Comparison of ENCODE assay signal across 13 cellular contexts in genomic region chr19:14514215-14514871, GRCh38. TPM values are rescaled to one million over a fixed set of nuclear protein-coding genes. Genes with fewer than 3 reads are reported as not detected.
DNase-seq lines count a peak whose midpoint lies in the region; ATAC-seq, FAIRE-seq and TF ChIP-seq lines count a peak whose summit lies in the region.
"Had no signal": no experiment of that assay in that cellular context is flagged by ENCODE, and none has a peak within 500 bp of the region (broad histone marks: within the 10 kb centered on the region; RNA-seq: fewer than 3 reads in every experiment).

No MANE protein-coding gene starts in this region.

- H3K9me3 ChIP-seq in SK-N-MC (ENCODE audit: low read depth, low read length), result no peaks in the 10 kb centered on the region
- no peaks in the 10 kb centered on the region for H3K9me3 ChIP-seq in endothelial cell of umbilical vein (replicated peaks; ENCODE audit: control insufficient read depth, insufficient read depth, low read length)
- no peaks in the 10 kb centered on the region for H3K9me3 ChIP-seq in neural progenitor cell (ENCODE audit: low read depth)

- H3K27ac ChIP-seq in SK-N-MC, result peak overlapping the region; percentile 60; the same call in 1 of the 2 replicates
- H3K27ac ChIP-seq in endothelial cell of umbilical vein (ENCODE audit: insufficient read depth, low read depth, low read length), result no peak overlapping the region
- no peak overlapping the region for H3K27ac ChIP-seq in neural progenitor cell

- no peak overlapping the region for H3K9ac ChIP-seq in SK-N-MC (ENCODE audit: insufficient read length)
- H3K9ac ChIP-seq in endothelial cell of umbilical vein (replicated peaks; ENCODE audit: extremely low read depth, insufficient read depth, low read length), result no peak overlapping the region
- H3K9ac ChIP-seq in neural progenitor cell, result no peak overlapping the region

- dilution Hi-C loops in endothelial cell of umbilical vein (cut with MboI; ENCODE audit: extremely low pct_ligation_motif_present, low sequenced_read_pairs), result no loop called here

- no peak for ATAC-seq in left colon
- ATAC-seq: Panc1 had no signal

- H3K4me3 Mint-ChIP-seq in Calu3 (ENCODE audit: low read depth, unreplicated experiment) (peak overlapping the region; percentile 81), neural progenitor cell (peak overlapping the region; percentile 49)

- CTCF ChIA-PET in Calu3 (lab: Charles Lee), result no interaction called here
- CTCF ChIA-PET in endothelial cell of umbilical vein (lab: Charles Lee), result interaction anchor here (1.1 kb wide), 1 partner anchor 9 kb away, joined by 5 read pairs; no protein-coding TSS in a partner anchor

- H3K27ac Mint-ChIP-seq in Calu3 (ENCODE audit: unreplicated experiment), result peak overlapping the region; percentile 80
- no peak overlapping the region for H3K27ac Mint-ChIP-seq in neural progenitor cell

- peaks cover 26% of the 10 kb centered on the region for H3K4me1 ChIP-seq in endothelial cell of umbilical vein (ENCODE audit: control insufficient read depth, extremely low read depth, insufficient read depth, low read length)
- peaks cover 5% of the 10 kb centered on the region for H3K4me1 ChIP-seq in neural progenitor cell

- H4K20me1 ChIP-seq in endothelial cell of umbilical vein (replicated peaks; ENCODE audit: control insufficient read depth, extremely low read depth, insufficient read depth, low read length), result no peaks in the 10 kb centered on the region
- peaks cover 35% of the 10 kb centered on the region for H4K20me1 ChIP-seq in neural progenitor cell (ENCODE audit: low read depth)

- H3K9me3 Mint-ChIP-seq in Calu3 (ENCODE audit: low read depth, unreplicated experiment), result no peaks in the 10 kb centered on the region
- no peaks in the 10 kb centered on the region for H3K9me3 Mint-ChIP-seq in neural progenitor cell

- H3K79me2 ChIP-seq in endothelial cell of umbilical vein (ENCODE audit: control insufficient read depth, insufficient read depth, low read length), result peaks cover 33% of the 10 kb centered on the region
- H3K79me2 ChIP-seq in neural progenitor cell (ENCODE audit: low read depth), result peaks cover 36% of the 10 kb centered on the region

- H2AFZ ChIP-seq in endothelial cell of umbilical vein (ENCODE audit: low read depth, low read length) (no peak overlapping the region), neural progenitor cell (replicated peaks) (no peak overlapping the region)

- no peaks in the 10 kb centered on the region for H3K27me3 Mint-ChIP-seq in Calu3 (ENCODE audit: unreplicated experiment)
- H3K27me3 Mint-ChIP-seq in neural progenitor cell (ENCODE audit: insufficient read depth, low read depth), result peaks cover 10% of the 10 kb centered on the region

- POLR2A ChIA-PET in endothelial cell of umbilical vein (lab: Charles Lee), result no interaction called here

- no peak overlapping the region for H3K4me2 ChIP-seq in endothelial cell of umbilical vein (ENCODE audit: insufficient read depth, low read length)
- no peak overlapping the region for H3K4me2 ChIP-seq in neural progenitor cell

- H3K4me3 ChIP-seq in SK-N-MC (no peak overlapping the region), endothelial cell of umbilical vein (replicated peaks in 1 of 3; ENCODE audit: insufficient read depth in 1 of 3, low read depth in 1 of 3, low read length in 3 of 3) (no peak overlapping the region), neural progenitor cell (no peak overlapping the region)

- FAIRE-seq in endothelial cell of umbilical vein (lab: Jason Lieb, UNC), result peak; percentile 37
- FAIRE-seq: endometrium had no signal

- H3F3A ChIP-seq in neural progenitor cell (ENCODE audit: low read depth), result peaks cover 36% of the 10 kb centered on the region

- H3K36me3 Mint-ChIP-seq in Calu3 (ENCODE audit: insufficient read depth, unreplicated experiment) (peaks cover 88% of the 10 kb centered on the region), neural progenitor cell (peaks cover 26% of the 10 kb centered on the region)

- no peak for TF ChIP-seq CTCF in Calu3 (IDR thresholded peaks at IDR 0.05; ENCODE audit: unreplicated experiment)
- no peak for TF ChIP-seq CTCF in endothelial cell of umbilical vein (IDR thresholded peaks at IDR 0.05; ENCODE audit: extremely low read depth in 1 of 2, insufficient read depth in 1 of 2, low read depth in 1 of 2, low read length in 2 of 2)
- TF ChIP-seq CTCF in neural progenitor cell (IDR thresholded peaks at IDR 0.05), result no peak

- H3K36me3 ChIP-seq in SK-N-MC (ENCODE audit: insufficient read depth, low read length) (peaks cover 31% of the 10 kb centered on the region), endothelial cell of umbilical vein (ENCODE audit: control insufficient read depth in 2 of 2, extremely low read depth in 1 of 2, insufficient read depth in 2 of 2, low read length in 2 of 2) (peaks cover 12 to 13% of the 10 kb centered on the region in 2 experiments), neural progenitor cell (no peaks in the 10 kb centered on the region)

- H3K9me1 ChIP-seq in endothelial cell of umbilical vein (replicated peaks; ENCODE audit: control insufficient read depth, extremely low read depth, insufficient read depth, low read length), result no peaks in the 10 kb centered on the region

- H3K4me1 Mint-ChIP-seq in Calu3 (ENCODE audit: low read depth, unreplicated experiment) (peaks cover 33% of the 10 kb centered on the region), neural progenitor cell (peaks cover 48% of the 10 kb centered on the region)

- no peaks in the 10 kb centered on the region for H3K27me3 ChIP-seq in endothelial cell of umbilical vein (ENCODE audit: control insufficient read depth in 2 of 2, insufficient read depth in 2 of 2, low read length in 2 of 2)
- no peaks in the 10 kb centered on the region for H3K27me3 ChIP-seq in neural progenitor cell

- no TSS peak for BruUV-seq in Calu3 (replicated peaks; lab: Mats Ljungman, UMichigan)
- BruUV-seq in endothelial cell of umbilical vein (replicated peaks; lab: Mats Ljungman, UMichigan), result no TSS peak

- no peak for DNase-seq in Calu3
- no peak for DNase-seq in SK-N-MC (ENCODE audit: low read depth, low spot score)
- no peak for DNase-seq in endothelial cell of umbilical vein (ENCODE audit: low read depth, low spot score)
- DNase-seq in neural progenitor cell (ENCODE audit: low spot score), result no peak
- DNase-seq in NCI-H2171 (lab: John Stamatoyannopoulos, UW), result no peak
- no peak for DNase-seq in left colon
- DNase-seq in GF-D8 (lab: John Stamatoyannopoulos, UW), result no peak
- DNase-seq: DMS153; KBM-7; stimulated activated naive CD4-positive, alpha-beta T cell treated with Interleukin-2 at 50 U/mL for 16 hours had no signal

- intact Hi-C loops in Calu3 (cut with micrococcal nuclease; ENCODE audit: unreplicated experiment) (no loop called here), endothelial cell of umbilical vein (cut with micrococcal nuclease) (no loop called here), left colon (cut with DNase I, micrococcal nuclease) (no loop called here)

- no peak for TF ChIP-seq POLR2A in endothelial cell of umbilical vein (IDR thresholded peaks at IDR 0.05; ENCODE audit: low read depth, low read length)

RNA-seq across cellular contexts. Expression of gene DNAJB1, which starts 3.9 kb away (rescaled TPM):
- total RNA-seq in Calu3 (2022) (159 and 161 TPM in 2 replicates), endothelial cell of umbilical vein (55.8 and 58.6 TPM in 2 replicates), neural progenitor cell (ENCODE audit: low replicate concordance) (61.4 and 61.9 TPM in 2 replicates), left colon (100 to 1,000 TPM; 122 to 123 TPM)
- polyA plus RNA-seq in endothelial cell of umbilical vein, result 49.4 and 59.8 TPM in 2 replicates
- polyA plus RNA-seq in endothelial cell of umbilical vein (2011; cell fraction: cytosol; rRNA removed), result 53.9 and 57.8 TPM in 2 replicates
- polyA plus RNA-seq in endothelial cell of umbilical vein (2011; cell fraction: nucleus; rRNA removed), result 29.2 and 33.8 TPM in 2 replicates
- polyA plus RNA-seq in endothelial cell of umbilical vein (2012), result 54.7 and 65.1 TPM in 2 replicates
- 44.9 and 48.7 TPM in 2 replicates for polyA minus RNA-seq in endothelial cell of umbilical vein
- polyA minus RNA-seq in endothelial cell of umbilical vein (2011; cell fraction: cytosol; rRNA and poly(A)+ RNA removed), result 45.8 TPM
- polyA minus RNA-seq in endothelial cell of umbilical vein (2011; cell fraction: nucleus; rRNA and poly(A)+ RNA removed), result 14.2 and 15.0 TPM in 2 replicates

RNA-seq across cellular contexts. Expression of gene TECR, which starts 15.1 kb away (rescaled TPM):
- 136 and 162 TPM in 2 replicates for total RNA-seq in Calu3 (2022)
- total RNA-seq in endothelial cell of umbilical vein, result 109 and 110 TPM in 2 replicates
- 193 and 231 TPM in 2 replicates for polyA plus RNA-seq in endothelial cell of umbilical vein
- polyA plus RNA-seq in endothelial cell of umbilical vein (2011; cell fraction: cytosol; rRNA removed), result 84.4 and 92.2 TPM in 2 replicates
- 86.2 and 88.0 TPM in 2 replicates for polyA plus RNA-seq in endothelial cell of umbilical vein (2011; cell fraction: nucleus; rRNA removed)
- 75.8 and 79.0 TPM in 2 replicates for polyA plus RNA-seq in endothelial cell of umbilical vein (2012)
- polyA minus RNA-seq in endothelial cell of umbilical vein, result 99.0 and 116 TPM in 2 replicates
- 376 TPM for polyA minus RNA-seq in endothelial cell of umbilical vein (2011; cell fraction: cytosol; rRNA and poly(A)+ RNA removed)
- polyA minus RNA-seq in endothelial cell of umbilical vein (2011; cell fraction: nucleus; rRNA and poly(A)+ RNA removed), result 30.6 and 38.0 TPM in 2 replicates
- total RNA-seq in neural progenitor cell (ENCODE audit: low replicate concordance), result 41.9 and 96.4 TPM in 2 replicates
- total RNA-seq in left colon, result 100 to 1,000 TPM; 119 to 161 TPM

RNA-seq across cellular contexts. Expression of gene GIPC1, which starts 18.4 kb away (rescaled TPM):
- total RNA-seq in Calu3 (2022), result 134 and 139 TPM in 2 replicates
- total RNA-seq in endothelial cell of umbilical vein, result 102 and 108 TPM in 2 replicates
- polyA plus RNA-seq in endothelial cell of umbilical vein, result 141 and 159 TPM in 2 replicates
- 65.4 and 106 TPM in 2 replicates for polyA plus RNA-seq in endothelial cell of umbilical vein (2011; cell fraction: cytosol; rRNA removed)
- 65.6 and 67.3 TPM in 2 replicates for polyA plus RNA-seq in endothelial cell of umbilical vein (2011; cell fraction: nucleus; rRNA removed)
- 76.4 and 123 TPM in 2 replicates for polyA plus RNA-seq in endothelial cell of umbilical vein (2012)
- polyA minus RNA-seq in endothelial cell of umbilical vein, result 39.1 and 62.3 TPM in 2 replicates
- 84.5 TPM for polyA minus RNA-seq in endothelial cell of umbilical vein (2011; cell fraction: cytosol; rRNA and poly(A)+ RNA removed)
- 16.2 and 32.9 TPM in 2 replicates for polyA minus RNA-seq in endothelial cell of umbilical vein (2011; cell fraction: nucleus; rRNA and poly(A)+ RNA removed)
- total RNA-seq in neural progenitor cell (ENCODE audit: low replicate concordance), result 23.6 and 83.6 TPM in 2 replicates
- total RNA-seq in left colon, result 100 to 1,000 TPM; 310 to 395 TPM

RNA-seq across cellular contexts. Expression of gene PTGER1, which starts 39.2 kb away (rescaled TPM):
- total RNA-seq in Calu3 (2022), result 1.2 and 1.3 TPM in 2 replicates
- 0.40 and 0.53 TPM in 2 replicates for total RNA-seq in endothelial cell of umbilical vein
- 0.21 and 0.48 TPM in 2 replicates for polyA plus RNA-seq in endothelial cell of umbilical vein
- 0.08 and 0.17 TPM in 2 replicates for polyA plus RNA-seq in endothelial cell of umbilical vein (2011; cell fraction: cytosol; rRNA removed)
- polyA plus RNA-seq in endothelial cell of umbilical vein (2011; cell fraction: nucleus; rRNA removed), result 0.13 TPM in 1 of 2 replicates, not detected in the other
- polyA plus RNA-seq in endothelial cell of umbilical vein (2012), result 0.19 TPM in 1 of 2 replicates, not detected in the other
- polyA minus RNA-seq in endothelial cell of umbilical vein, result not detected in 2 replicates
- not detected for polyA minus RNA-seq in endothelial cell of umbilical vein (2011; cell fraction: cytosol; rRNA and poly(A)+ RNA removed)
- polyA minus RNA-seq in endothelial cell of umbilical vein (2011; cell fraction: nucleus; rRNA and poly(A)+ RNA removed), result not detected in 2 replicates
- not detected in 2 replicates for total RNA-seq in neural progenitor cell (ENCODE audit: low replicate concordance)
- total RNA-seq in left colon, result under 1 TPM; 0.52 to 0.84 TPM
- total RNA-seq: omental fat pad had no signal

RNA-seq across cellular contexts. Expression of gene NDUFB7, which starts 57.5 kb away (rescaled TPM):
- total RNA-seq in Calu3 (2022) (107 and 111 TPM in 2 replicates), endothelial cell of umbilical vein (170 and 177 TPM in 2 replicates), neural progenitor cell (ENCODE audit: low replicate concordance) (38.0 and 177 TPM in 2 replicates), left colon (100 to 1,000 TPM; 228 to 299 TPM)
- polyA plus RNA-seq in endothelial cell of umbilical vein, result 655 and 916 TPM in 2 replicates
- 304 and 482 TPM in 2 replicates for polyA plus RNA-seq in endothelial cell of umbilical vein (2011; cell fraction: cytosol; rRNA removed)
- polyA plus RNA-seq in endothelial cell of umbilical vein (2011; cell fraction: nucleus; rRNA removed), result 91.3 and 158 TPM in 2 replicates
- polyA plus RNA-seq in endothelial cell of umbilical vein (2012), result 112 and 205 TPM in 2 replicates
- polyA minus RNA-seq in endothelial cell of umbilical vein, result 73.0 and 77.9 TPM in 2 replicates
- 132 TPM for polyA minus RNA-seq in endothelial cell of umbilical vein (2011; cell fraction: cytosol; rRNA and poly(A)+ RNA removed)
- 10.6 and 25.2 TPM in 2 replicates for polyA minus RNA-seq in endothelial cell of umbilical vein (2011; cell fraction: nucleus; rRNA and poly(A)+ RNA removed)
